8 cellular contexts compared by ENCODE assay signal in genomic region chr10:88979153-88979562, GRCh38. TPM values are rescaled to one million over a fixed set of nuclear protein-coding genes. Genes with fewer than 3 reads are reported as not detected.
A peak's percentile ranks its signal among the peaks of the same experiment; 100 is the strongest.
DNase-seq lines count a peak whose midpoint lies in the region; ATAC-seq and TF ChIP-seq lines count a peak whose summit lies in the region.

No MANE protein-coding gene starts in this region.

- H3K9me2 ChIP-seq in HCT116 (ENCODE audit: insufficient read depth) = no peaks in the 10 kb centered on the region

- RAD21 ChIA-PET in HCT116 (lab: Charles Lee; ENCODE audit: low non-redundant PET in 1 of 2, low total read pairs in 2 of 2, uncharacterized antibody in 2 of 2, unreplicated experiment in 2 of 2) = interaction anchor here in 1 of 2 experiments (0.6 kb wide), 1 partner anchor 1137 kb away, joined by 3 read pairs; no protein-coding TSS in a partner anchor

- H3K9me3 ChIP-seq in HCT116 (ENCODE audit: control insufficient read depth in 1 of 2, insufficient read depth in 1 of 2, low read depth in 1 of 2, low read length in 2 of 2) (no peaks in the 10 kb centered on the region), stomach smooth muscle (ENCODE audit: control insufficient read depth in 2 of 2, low read length in 2 of 2) (no peaks in the 10 kb centered on the region), WERI-Rb-1 (ENCODE audit: severe bottlenecking) (no peaks in the 10 kb centered on the region)

- H2AFZ ChIP-seq in HCT116 (ENCODE audit: low read depth, low read length, poor library complexity, severe bottlenecking) = no peak overlapping the region

- H3K79me2 ChIP-seq in HCT116 (ENCODE audit: insufficient read depth, low read length) = no peaks in the 10 kb centered on the region

- H3K4me3 ChIP-seq in HCT116 (replicated peaks in 1 of 2; ENCODE audit: low read depth in 1 of 2, low read length in 2 of 2) = no peak overlapping the region
- H3K4me3 ChIP-seq in astrocyte of the cerebellum (ENCODE audit: low read depth, low read length) = no peak overlapping the region
- H3K4me3 ChIP-seq in stomach smooth muscle (ENCODE audit: low read length in 2 of 2) = peak overlapping the region; percentile 7 to 47
- no peak overlapping the region for H3K4me3 ChIP-seq in WERI-Rb-1 (ENCODE audit: low read depth, low read length)

- H3K27ac ChIP-seq in HCT116 (ENCODE audit: low read depth, low read length) (no peak overlapping the region), stomach smooth muscle (ENCODE audit: low read length) (peak overlapping the region; percentile 80), WERI-Rb-1 (no peak overlapping the region)

- no TSS peak for BruUV-seq in HCT116 (replicated peaks; lab: Mats Ljungman, UMichigan)

- H3K27me3 ChIP-seq in HCT116 (ENCODE audit: insufficient read depth, low read length) (no peaks in the 10 kb centered on the region), stomach smooth muscle (ENCODE audit: control insufficient read depth in 1 of 2, insufficient read depth in 2 of 2, low read length in 2 of 2) (no peaks in the 10 kb centered on the region), WERI-Rb-1 (ENCODE audit: insufficient read depth, low read depth, severe bottlenecking) (no peaks in the 10 kb centered on the region)

- no peak for TF ChIP-seq CTCF in HCT116 (IDR thresholded peaks at IDR 0.05 in 2 of 3, conservative IDR thresholded peaks at IDR 0.05 in 1 of 3; ENCODE audit: borderline replicate concordance in 1 of 3, insufficient read depth in 1 of 3, low read depth in 2 of 3, low read length in 2 of 3)
- no peak for TF ChIP-seq CTCF in astrocyte of the cerebellum (IDR thresholded peaks at IDR 0.05; ENCODE audit: low read depth, low read length, missing control alignments)
- TF ChIP-seq CTCF in WERI-Rb-1 (IDR thresholded peaks at IDR 0.05; ENCODE audit: low read depth, low read length) = no peak

- in situ Hi-C loops in astrocyte of the cerebellum (cut with HindIII; ENCODE audit: low sequenced_read_pairs) = no loop called here

- no peak overlapping the region for H3K4me2 ChIP-seq in HCT116 (ENCODE audit: low read length)

- TF ChIP-seq RAD21 in HCT116 (IDR thresholded peaks at IDR 0.05; ENCODE audit: low read depth) = no peak

- DNase-seq in HCT116 (ENCODE audit: low read depth, low spot score) (no peak), astrocyte of the cerebellum (ENCODE audit: low read depth) (peak; percentile 95), iPS-NIHi11 (ENCODE audit: low spot score) (peak; percentile 24), WERI-Rb-1 (no peak)

- H3K36me3 ChIP-seq in HCT116 (ENCODE audit: control insufficient read depth in 1 of 2, insufficient read depth in 2 of 2, low read length in 2 of 2) = no peaks in the 10 kb centered on the region
- H3K36me3 ChIP-seq in stomach smooth muscle (ENCODE audit: control insufficient read depth in 2 of 2, insufficient read depth in 2 of 2, low read length in 2 of 2) = no peaks in the 10 kb centered on the region
- no peaks in the 10 kb centered on the region for H3K36me3 ChIP-seq in WERI-Rb-1

- POLR2A ChIA-PET in HCT116 (lab: Charles Lee) = no interaction called here

- H4K20me1 ChIP-seq in HCT116 (ENCODE audit: insufficient read depth) = no peaks in the 10 kb centered on the region

- TF ChIP-seq POLR2A in HCT116 (IDR thresholded peaks at IDR 0.05; ENCODE audit: borderline replicate concordance, extremely low read depth, insufficient read depth, insufficient read length) = no peak

- intact Hi-C loops in HCT116 (cut with micrococcal nuclease) = no loop called here

- no peak overlapping the region for H3K9ac ChIP-seq in HCT116 (ENCODE audit: low read length)
- H3K9ac ChIP-seq in stomach smooth muscle (ENCODE audit: low read length in 2 of 2) = peak overlapping the region; percentile 59 to 72

- CTCF ChIA-PET in HCT116 (lab: Charles Lee) = interaction anchor here (1.1 kb wide), 1 partner anchor 8 kb away, joined by 7 read pairs; no protein-coding TSS in a partner anchor

- H3K4me1 ChIP-seq in HCT116 (ENCODE audit: control insufficient read depth in 1 of 2, insufficient read depth in 2 of 2, low read length in 2 of 2) (peaks cover 3 to 4% of the 10 kb centered on the region in 2 experiments; a peak in 2 of 4 replicates), stomach smooth muscle (ENCODE audit: control insufficient read depth, insufficient read depth, low read length) (peaks cover 30% of the 10 kb centered on the region)

- peak; percentile 63 for ATAC-seq in HCT116
- ATAC-seq in GM21360 (IDR thresholded peaks at IDR 0.05; ENCODE audit: unreplicated experiment) = no peak
- ATAC-seq in GM21825 (IDR thresholded peaks at IDR 0.05; ENCODE audit: unreplicated experiment) = no peak
- no peak for ATAC-seq in esophagus mucosa

TF ChIP-seq in HCT116, 20 proteins besides CTCF, POLR2A, EP300 and RAD21:
- no peak for TF ChIP-seq ZBTB33 (IDR thresholded peaks at IDR 0.05; ENCODE audit: extremely low read depth, insufficient replicate concordance, low read length)
- no peak for TF ChIP-seq ELF1 (IDR thresholded peaks at IDR 0.05; ENCODE audit: borderline replicate concordance, low read depth)
- no peak for TF ChIP-seq CEBPB (IDR thresholded peaks at IDR 0.05; ENCODE audit: low read depth)
- no peak for TF ChIP-seq CBX3 (IDR thresholded peaks at IDR 0.05; ENCODE audit: low read depth)
- TF ChIP-seq TCF7L2 (IDR thresholded peaks at IDR 0.05; ENCODE audit: borderline replicate concordance, extremely low read depth, insufficient read depth, insufficient read length) = no peak
- no peak for TF ChIP-seq EZH2 (IDR thresholded peaks at IDR 0.05)
- no peak for TF ChIP-seq MAX (IDR thresholded peaks at IDR 0.05)
- TF ChIP-seq YY1 (IDR thresholded peaks at IDR 0.05; ENCODE audit: extremely low read depth, insufficient replicate concordance, low read depth, low read length) = no peak

RNA-seq across cellular contexts. Expression of gene FAS, which starts 11.4 kb away (rescaled TPM):
- total RNA-seq in HCT116 (2021; ENCODE audit: unreplicated experiment) = 9.3 TPM
- 9.3 and 11.7 TPM in 2 replicates for polyA plus RNA-seq in HCT116 (2012)
- 12.2 TPM for total RNA-seq in esophagus mucosa

RNA-seq across cellular contexts. Expression of gene ACTA2, which starts 26.6 kb away (rescaled TPM):
- total RNA-seq in HCT116 (2021; ENCODE audit: unreplicated experiment) (9.4 TPM), esophagus mucosa (53.0 TPM)
- polyA plus RNA-seq in HCT116 (2012) = 9.6 and 10.8 TPM in 2 replicates

Comparison
In these comparisons a context has a peak if more than half of its experiments do, and no peak if none do; other contexts are left out.
1. DNase-seq: peak in astrocyte of the cerebellum (single experiment) and iPS-NIHi11 (single experiment); none in HCT116 (single experiment) and WERI-Rb-1 (single experiment).
2. H3K4me3 ChIP-seq: peak in stomach smooth muscle (2 of 2); none in HCT116 (0 of 2), astrocyte of the cerebellum (single experiment) and WERI-Rb-1 (single experiment).